In genomic region chr22:29479417-29480261, GRCh38 we compare ENCODE assay signal across 11 cellular contexts. TPM values are rescaled to one million over a fixed set of nuclear protein-coding genes. Genes with fewer than 3 reads are reported as not detected.
DNase-seq lines count a peak whose midpoint lies in the region; ATAC-seq, FAIRE-seq and TF ChIP-seq lines count a peak whose summit lies in the region.
"Had no signal": no experiment of that assay in that cellular context is flagged by ENCODE, and none has a peak within 500 bp of the region (broad histone marks: within the 10 kb centered on the region; RNA-seq: fewer than 3 reads in every experiment).

A gene with protein sequence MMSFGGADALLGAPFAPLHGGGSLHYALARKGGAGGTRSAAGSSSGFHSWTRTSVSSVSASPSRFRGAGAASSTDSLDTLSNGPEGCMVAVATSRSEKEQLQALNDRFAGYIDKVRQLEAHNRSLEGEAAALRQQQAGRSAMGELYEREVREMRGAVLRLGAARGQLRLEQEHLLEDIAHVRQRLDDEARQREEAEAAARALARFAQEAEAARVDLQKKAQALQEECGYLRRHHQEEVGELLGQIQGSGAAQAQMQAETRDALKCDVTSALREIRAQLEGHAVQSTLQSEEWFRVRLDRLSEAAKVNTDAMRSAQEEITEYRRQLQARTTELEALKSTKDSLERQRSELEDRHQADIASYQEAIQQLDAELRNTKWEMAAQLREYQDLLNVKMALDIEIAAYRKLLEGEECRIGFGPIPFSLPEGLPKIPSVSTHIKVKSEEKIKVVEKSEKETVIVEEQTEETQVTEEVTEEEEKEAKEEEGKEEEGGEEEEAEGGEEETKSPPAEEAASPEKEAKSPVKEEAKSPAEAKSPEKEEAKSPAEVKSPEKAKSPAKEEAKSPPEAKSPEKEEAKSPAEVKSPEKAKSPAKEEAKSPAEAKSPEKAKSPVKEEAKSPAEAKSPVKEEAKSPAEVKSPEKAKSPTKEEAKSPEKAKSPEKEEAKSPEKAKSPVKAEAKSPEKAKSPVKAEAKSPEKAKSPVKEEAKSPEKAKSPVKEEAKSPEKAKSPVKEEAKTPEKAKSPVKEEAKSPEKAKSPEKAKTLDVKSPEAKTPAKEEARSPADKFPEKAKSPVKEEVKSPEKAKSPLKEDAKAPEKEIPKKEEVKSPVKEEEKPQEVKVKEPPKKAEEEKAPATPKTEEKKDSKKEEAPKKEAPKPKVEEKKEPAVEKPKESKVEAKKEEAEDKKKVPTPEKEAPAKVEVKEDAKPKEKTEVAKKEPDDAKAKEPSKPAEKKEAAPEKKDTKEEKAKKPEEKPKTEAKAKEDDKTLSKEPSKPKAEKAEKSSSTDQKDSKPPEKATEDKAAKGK (plus strand): TSS chr22:29480218. CDS start chr22:29480263, 45 bp downstream.

- H3K4me1 Mint-ChIP-seq in neural progenitor cell = peaks cover 29% of the 10 kb centered on the region

- H3K36me3 Mint-ChIP-seq in neural progenitor cell = no peaks in the 10 kb centered on the region

- CTCF ChIA-PET in RWPE1 (lab: Yijun Ruan, JAX) = no interaction called here

- no peak for FAIRE-seq in bronchial epithelial cell (lab: Jason Lieb, UNC)
- FAIRE-seq: GM18507 had no signal

- TF ChIP-seq CTCF in bronchial epithelial cell (IDR thresholded peaks at IDR 0.05; ENCODE audit: insufficient read depth, low read length, severe bottlenecking) (no peak), neural progenitor cell (IDR thresholded peaks at IDR 0.05) (no peak), body of pancreas (IDR thresholded peaks at IDR 0.05) (no peak), RWPE1 (conservative IDR thresholded peaks at IDR 0.05; ENCODE audit: low read depth) (no peak)

- peaks cover 33% of the 10 kb centered on the region for H3K27me3 ChIP-seq in bronchial epithelial cell (ENCODE audit: control insufficient read depth, insufficient read depth, low read length)
- peaks cover 74% of the 10 kb centered on the region for H3K27me3 ChIP-seq in neural progenitor cell
- peaks cover 7 to 28% of the 10 kb centered on the region in 2 donors for H3K27me3 ChIP-seq in body of pancreas

- H3K9me3 ChIP-seq in neural progenitor cell (ENCODE audit: low read depth) = no peaks in the 10 kb centered on the region
- no peaks in the 10 kb centered on the region for H3K9me3 ChIP-seq in body of pancreas

- no peaks in the 10 kb centered on the region for H3K79me2 ChIP-seq in neural progenitor cell (ENCODE audit: low read depth)

- peak within 1 kb of the TSS; percentile 5 for H3K27ac Mint-ChIP-seq in neural progenitor cell

- ATAC-seq in HG03439 (IDR thresholded peaks at IDR 0.05; ENCODE audit: unreplicated experiment) (no peak), body of pancreas (no peak), HG03342 (IDR thresholded peaks at IDR 0.05; ENCODE audit: unreplicated experiment) (no peak)

- H3F3A ChIP-seq in neural progenitor cell (ENCODE audit: low read depth) = peaks cover 28% of the 10 kb centered on the region

- peaks cover 24% of the 10 kb centered on the region for H3K4me1 ChIP-seq in neural progenitor cell
- H3K4me1 ChIP-seq in body of pancreas = peaks cover 22% of the 10 kb centered on the region

- no peak within 1 kb of the TSS for H3K27ac ChIP-seq in neural progenitor cell
- H3K27ac ChIP-seq in body of pancreas = no peak within 1 kb of the TSS
- no peak within 1 kb of the TSS for H3K27ac ChIP-seq in RWPE1

- H3K9me3 Mint-ChIP-seq in neural progenitor cell = no peaks in the 10 kb centered on the region

- H3K27me3 Mint-ChIP-seq in neural progenitor cell (ENCODE audit: insufficient read depth, low read depth) = peaks cover 45% of the 10 kb centered on the region

- WGBS in body of pancreas, 2 donors = 11 to 12% methylated on average over 25 to 48 of the region's 48 CpGs

- peaks cover 62% of the 10 kb centered on the region for H4K20me1 ChIP-seq in neural progenitor cell (ENCODE audit: low read depth)

- no peaks in the 10 kb centered on the region for H3K36me3 ChIP-seq in bronchial epithelial cell (ENCODE audit: control insufficient read depth, insufficient read depth, low read length)
- H3K36me3 ChIP-seq in neural progenitor cell = no peaks in the 10 kb centered on the region
- no peaks in the 10 kb centered on the region for H3K36me3 ChIP-seq in body of pancreas (replicated peaks in 1 of 2; ENCODE audit: insufficient read depth in 1 of 2, low read depth in 2 of 2)

- no peak for TF ChIP-seq POLR2A in body of pancreas (IDR thresholded peaks at IDR 0.05)

- H3K4me3 ChIP-seq in bronchial epithelial cell (ENCODE audit: low read depth, low read length) = peak within 1 kb of the TSS; percentile 9
- peak within 1 kb of the TSS; percentile 28 for H3K4me3 ChIP-seq in neural progenitor cell
- H3K4me3 ChIP-seq in body of pancreas = no peak within 1 kb of the TSS

- peak within 1 kb of the TSS; percentile 71 for H3K4me2 ChIP-seq in neural progenitor cell

- intact Hi-C loops in body of pancreas (cut with DNase I) = no loop called here

- no peak within 1 kb of the TSS for H2AFZ ChIP-seq in neural progenitor cell (replicated peaks)

- POLR2A ChIA-PET in RWPE1 (lab: Yijun Ruan, JAX; ENCODE audit: low non-redundant PET) = no interaction called here

- DNase-seq in COR-L47 (lab: John Stamatoyannopoulos, UW) (peak; percentile 50), NCI-H1436 treated with DMSO at 0.1 percent for 48 hours (lab: John Stamatoyannopoulos, UW) (peak; percentile 41), bronchial epithelial cell (ENCODE audit: low read depth) (no peak), neural progenitor cell (ENCODE audit: low spot score) (peak; percentile 56), body of pancreas (no peak), RWPE1 (ENCODE audit: low spot score) (no peak)
- DNase-seq: activated CD8-positive, alpha-beta memory T cell treated with anti-CD3 and anti-CD28 coated beads, Interleukin-2, amount 50 U/mL, for 48 hours; midbrain had no signal

- no peak within 1 kb of the TSS for H3K9ac ChIP-seq in neural progenitor cell

- peak within 1 kb of the TSS; percentile 84 for H3K4me3 Mint-ChIP-seq in neural progenitor cell

RNA-seq across cellular contexts. Expression of the gene that starts here (rescaled TPM):
- total RNA-seq in bronchial epithelial cell = under 0.01 and 0.13 TPM in 2 replicates
- 0.31 and 0.43 TPM in 2 replicates for total RNA-seq in neural progenitor cell (ENCODE audit: low replicate concordance)
- total RNA-seq in body of pancreas = under 1 TPM; 0.33 to 0.52 TPM

Comparison
In these comparisons a context has a peak if more than half of its experiments do, and no peak if none do; other contexts are left out.
1. Peak in DNase-seq, H3K4me3 ChIP-seq and H3K4me2 ChIP-seq in neural progenitor cell; RNA of the gene not detected or under 1 TPM.
2. DNase-seq: peak in COR-L47 (single experiment) and NCI-H1436 treated with DMSO at 0.1 percent for 48 hours (single experiment); none in bronchial epithelial cell (single experiment), body of pancreas (0 of 4) and RWPE1 (single experiment).